In genomic region chr11:44729718-44730117, GRCh38 we compare ENCODE assay signal across 14 cellular contexts.
DNase-seq lines count a peak whose midpoint lies in the region; ATAC-seq and TF ChIP-seq lines count a peak whose summit lies in the region.
"Had no signal": no experiment of that assay in that cellular context is flagged by ENCODE, and none has a peak within 500 bp of the region (broad histone marks: within the 10 kb centered on the region; RNA-seq: fewer than 3 reads in every experiment).

No MANE protein-coding gene starts in this region.

- H3K4me3 ChIP-seq in NT2/D1 (ENCODE audit: insufficient read length, low read depth) (no peak overlapping the region), epithelial cell of esophagus (ENCODE audit: low read length) (no peak overlapping the region), neuron (ENCODE audit: low read length) (peak overlapping the region; percentile 71)
- H3K4me3 ChIP-seq: thoracic aorta had no signal

- DNase-seq in NCI-H446 treated with DMSO at 0.1 percent for 48 hours (lab: John Stamatoyannopoulos, UW) (peak; percentile 24), NCI-H446 (lab: John Stamatoyannopoulos, UW) (no peak), NT2/D1 (ENCODE audit: low read depth, low spot score) (no peak), epithelial cell of esophagus (ENCODE audit: low read depth) (peak; percentile 5), SW480 (ENCODE audit: low spot score) (no peak)
- DNase-seq: 8988T; activated T-cell treated with anti-CD3 and anti-CD28 coated beads, Interleukin-2, amount 50 U/mL, for 4 hours; Karpas-422; NCI-H187 treated with DMSO at 0.1 percent for 48 hours; NCI-H82 had no signal

- H3K36me3 ChIP-seq in NT2/D1 (ENCODE audit: insufficient read depth, insufficient read length, low read length): peaks cover 9% of the 10 kb centered on the region
- no peaks in the 10 kb centered on the region for H3K36me3 ChIP-seq in neuron (ENCODE audit: insufficient read depth, low read length)
- H3K36me3 ChIP-seq: thoracic aorta had no signal

- peak overlapping the region; percentile 1 for H3K9ac ChIP-seq in NT2/D1 (ENCODE audit: insufficient read length, low read depth)

- TF ChIP-seq CTCF in epithelial cell of esophagus (IDR thresholded peaks at IDR 0.05; ENCODE audit: insufficient read depth, low read depth, low read length, missing control alignments): no peak

- H3K9me3 ChIP-seq in NT2/D1 (ENCODE audit: insufficient read depth, low read length): no peaks in the 10 kb centered on the region
- H3K9me3 ChIP-seq in neuron (ENCODE audit: low read length): no peaks in the 10 kb centered on the region
- H3K9me3 ChIP-seq: thoracic aorta had no signal

- H3K4me1 ChIP-seq in NT2/D1 (ENCODE audit: insufficient read depth, insufficient read length) (peaks cover 39% of the 10 kb centered on the region), neuron (ENCODE audit: insufficient read depth, low read length) (peaks cover 46% of the 10 kb centered on the region)

- no peak overlapping the region for H2AFZ ChIP-seq in neuron (ENCODE audit: low read depth, low read length)

- no peak for ATAC-seq in GM18868 (IDR thresholded peaks at IDR 0.05; ENCODE audit: unreplicated experiment)
- ATAC-seq in GM19463 (IDR thresholded peaks at IDR 0.05; ENCODE audit: unreplicated experiment): no peak
- ATAC-seq: activated T-cell treated with anti-CD3 and anti-CD28 coated beads, Interleukin-2, amount 50 U/mL, for 4 hours had no signal

- H3K27me3 ChIP-seq in NT2/D1 (ENCODE audit: insufficient read depth, insufficient read length): no peaks in the 10 kb centered on the region
- H3K27me3 ChIP-seq in neuron (ENCODE audit: insufficient read depth, low read length): no peaks in the 10 kb centered on the region

Comparison
In these comparisons a context has a peak if more than half of its experiments do, and no peak if none do; other contexts are left out.
1. DNase-seq: peak in NCI-H446 treated with DMSO at 0.1 percent for 48 hours (single experiment) and epithelial cell of esophagus (single experiment); none in NCI-H446 (0 of 2), NT2/D1 (single experiment) and SW480 (single experiment).